Comparison of ENCODE assay signal across 17 cellular contexts in the genomic region with DNA sequence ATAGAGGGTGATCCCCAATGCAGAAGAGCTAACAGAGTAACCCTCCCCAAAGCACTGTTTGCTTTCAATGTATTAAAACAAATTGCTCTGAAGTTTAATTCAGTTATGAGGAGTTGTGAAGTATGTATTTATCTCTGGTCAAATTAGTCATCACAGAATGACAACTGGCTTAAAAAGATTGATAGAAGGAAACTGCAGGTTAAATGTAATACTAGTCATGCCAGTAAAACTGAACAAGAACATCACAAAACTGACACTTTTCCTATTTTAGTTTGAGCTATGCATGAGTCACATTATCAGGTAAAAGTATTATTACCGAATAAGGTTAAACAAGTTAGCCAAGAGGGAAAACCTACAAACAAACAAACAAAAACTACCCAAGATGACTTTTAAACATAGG.
A peak's percentile ranks its signal among the peaks of the same experiment; 100 is the strongest.
DNase-seq lines count a peak whose midpoint lies in the region; ATAC-seq, FAIRE-seq and TF ChIP-seq lines count a peak whose summit lies in the region.
"Had no signal": no experiment of that assay in that cellular context is flagged by ENCODE, and none has a peak within 500 bp of the region (broad histone marks: within the 10 kb centered on the region; RNA-seq: fewer than 3 reads in every experiment).

No MANE protein-coding gene starts in this region.

- CTCF ChIA-PET in HepG2 (lab: Yijun Ruan, JAX; ENCODE audit: low intra/inter-chr PET ratio, low total read pairs) = no interaction called here

- H3K4me1 ChIP-seq in HepG2 (ENCODE audit: insufficient read depth, low read length) = no peaks in the 10 kb centered on the region
- peaks cover 0 to 7% (median 0%) of the 10 kb centered on the region in 4 donors for H3K4me1 ChIP-seq in right lobe of liver
- H3K4me1 ChIP-seq in RWPE2 (ENCODE audit: insufficient read depth, poor library complexity, severe bottlenecking) = peaks cover 7% of the 10 kb centered on the region
- H3K4me1 ChIP-seq in GM23338 (ENCODE audit: insufficient read depth) = no peaks in the 10 kb centered on the region
- H3K4me1 ChIP-seq: BLaER1 had no signal

- H4K20me1 ChIP-seq in HepG2 (ENCODE audit: insufficient read depth, low read length) (no peaks in the 10 kb centered on the region), GM23338 (replicated peaks; ENCODE audit: insufficient read depth) (no peaks in the 10 kb centered on the region)
- H4K20me1 ChIP-seq: BLaER1 had no signal

- peaks cover 46% of the 10 kb centered on the region for H3K36me3 Mint-ChIP-seq in GM23338 (ENCODE audit: low read depth)

- TF ChIP-seq CTCF in HepG2 (CRISPR knock-in tag; IDR thresholded peaks at IDR 0.05) (no peak), right lobe of liver (IDR thresholded peaks at IDR 0.05) (no peak), RWPE2 (IDR thresholded peaks at IDR 0.05; ENCODE audit: poor library complexity, severe bottlenecking) (no peak), GM23338 (conservative IDR thresholded peaks at IDR 0.05; ENCODE audit: low read depth in 2 of 2) (no peak)

- H3K4me1 Mint-ChIP-seq in GM23338 = no peaks in the 10 kb centered on the region
- H3K4me1 Mint-ChIP-seq: CD14-positive monocyte; CD4-positive, alpha-beta memory T cell; H9 had no signal

- TF ChIP-seq POLR2A in HepG2 (IDR thresholded peaks at IDR 0.05; ENCODE audit: insufficient read depth in 1 of 2, low read depth in 2 of 2, low read length in 2 of 2) (no peak), right lobe of liver (IDR thresholded peaks at IDR 0.05) (no peak)

- no peak overlapping the region for H3K4me3 ChIP-seq in HepG2 (replicated peaks in 1 of 3; ENCODE audit: insufficient read depth in 1 of 3, low read depth in 2 of 3, low read length in 3 of 3)
- no peak overlapping the region for H3K4me3 ChIP-seq in right lobe of liver
- H3K4me3 ChIP-seq in RWPE2 (ENCODE audit: severe bottlenecking) = no peak overlapping the region
- H3K4me3 ChIP-seq in H7 (ENCODE audit: insufficient read depth, low read depth, low read length) = no peak overlapping the region
- no peak overlapping the region for H3K4me3 ChIP-seq in GM23338
- H3K4me3 ChIP-seq: BLaER1 had no signal

- no peak overlapping the region for H2AFZ ChIP-seq in HepG2 (ENCODE audit: low read length)
- H2AFZ ChIP-seq in GM23338 = no peak overlapping the region

- H3K27ac Mint-ChIP-seq in GM23338 = no peak overlapping the region
- H3K27ac Mint-ChIP-seq: CD14-positive monocyte; CD4-positive, alpha-beta memory T cell; H9 had no signal

- peaks cover 11% of the 10 kb centered on the region for H3K9me3 Mint-ChIP-seq in GM23338

- no peak overlapping the region for H3K27ac ChIP-seq in HepG2 (ENCODE audit: extremely low read length, insufficient read depth, low read length)
- H3K27ac ChIP-seq in right lobe of liver = no peak overlapping the region
- H3K27ac ChIP-seq in RWPE2 (ENCODE audit: poor library complexity, severe bottlenecking) = no peak overlapping the region
- no peak overlapping the region for H3K27ac ChIP-seq in GM23338 (ENCODE audit: low read depth)
- H3K27ac ChIP-seq: BLaER1 had no signal

- H3K9me3 ChIP-seq in HepG2 (ENCODE audit: low read length) (peaks cover 16% of the 10 kb centered on the region), right lobe of liver (peaks cover 0 to 6% (median 1%) of the 10 kb centered on the region in 4 donors), RWPE2 (ENCODE audit: severe bottlenecking) (peaks cover 10% of the 10 kb centered on the region)

- intact Hi-C loops in HepG2 (cut with micrococcal nuclease; ENCODE audit: unreplicated experiment) (no loop called here), right lobe of liver (cut with DNase I) (no loop called here)

- H3K9ac ChIP-seq in HepG2 (ENCODE audit: insufficient read depth, low read depth, low read length) = no peak overlapping the region
- H3K9ac ChIP-seq: BLaER1 had no signal

- TF ChIP-seq EP300 in HepG2 (IDR thresholded peaks at IDR 0.05; ENCODE audit: low read depth in 2 of 2, low read length in 2 of 2) (no peak), HepG2 (CRISPR knock-in tag; IDR thresholded peaks at IDR 0.05; ENCODE audit: borderline replicate concordance) (no peak)

- H3K27me3 ChIP-seq in HepG2 (ENCODE audit: control insufficient read depth in 1 of 2, insufficient read depth in 2 of 2, low read length in 2 of 2) (no peaks in the 10 kb centered on the region), right lobe of liver (no peaks in the 10 kb centered on the region), RWPE2 (ENCODE audit: insufficient read depth, poor library complexity, severe bottlenecking) (no peaks in the 10 kb centered on the region), H7 (ENCODE audit: control insufficient read depth, insufficient read depth, low read length) (no peaks in the 10 kb centered on the region), GM23338 (ENCODE audit: insufficient read depth) (no peaks in the 10 kb centered on the region)
- H3K27me3 ChIP-seq: BLaER1 had no signal

- H3F3A ChIP-seq in GM23338 (replicated peaks; ENCODE audit: low read depth) = no peaks in the 10 kb centered on the region

- FAIRE-seq in HepG2 (lab: Jason Lieb, UNC) = no peak
- FAIRE-seq: HTR-8/SVneo had no signal

- 98% methylated on average over 1 of the region's 1 CpG for WGBS in HepG2 (ENCODE audit: low lambda C conversion rate)
- WGBS in right lobe of liver (ENCODE audit: insufficient coverage, low coverage, low lambda C conversion rate, missing lambda C conversion rate) = 93% methylated on average over 1 of the region's 1 CpG

- in situ Hi-C loops in HepG2 (cut with HindIII; ENCODE audit: extremely low pct_ligation_motif_present, low pct_unique_long_range_greater_than_20kb) = no loop called here

- no TSS peak for BruUV-seq in HepG2 (replicated peaks; lab: Mats Ljungman, UMichigan)

- no peak overlapping the region for H3K4me3 Mint-ChIP-seq in GM23338
- H3K4me3 Mint-ChIP-seq: CD14-positive monocyte; CD4-positive, alpha-beta memory T cell; H9 had no signal

- H3K79me2 ChIP-seq in HepG2 (ENCODE audit: insufficient read depth, low read length) (no peaks in the 10 kb centered on the region), GM23338 (replicated peaks; ENCODE audit: insufficient read depth) (no peaks in the 10 kb centered on the region)

- H3K4me2 ChIP-seq in HepG2 (ENCODE audit: low read depth, low read length) = no peak overlapping the region
- H3K4me2 ChIP-seq in GM23338 = no peak overlapping the region
- H3K4me2 ChIP-seq: BLaER1 had no signal

- no peak for DNase-seq in HepG2 (ENCODE audit: low spot score)
- DNase-seq in right lobe of liver = no peak
- no peak for DNase-seq in RWPE2 (ENCODE audit: low spot score)
- peak; percentile 19 for DNase-seq in myocyte (ENCODE audit: low read depth)
- no peak for DNase-seq in H7
- DNase-seq in GM23338 (ENCODE audit: low spot score) = no peak
- no peak for DNase-seq in cerebellum (ENCODE audit: low spot score)
- DNase-seq: 8988T; Calu3; CD4-positive, alpha-beta memory T cell; DMS79 treated with DMSO at 0.1 percent for 48 hours; GF-D8; GOT3; H9 had no signal

- TF ChIP-seq RAD21 in HepG2 (CRISPR knock-in tag; IDR thresholded peaks at IDR 0.05) = no peak

- POLR2A ChIA-PET in HepG2 (lab: Yijun Ruan, JAX) = no interaction called here

- H3K9me2 ChIP-seq in GM23338 (ENCODE audit: insufficient read depth) = 0 out of 2 replicates have a peak, but pooled peaks cover 4% of the 10 kb centered on the region

- H3K27me3 Mint-ChIP-seq in GM23338 (ENCODE audit: insufficient read depth, low read depth, poor library complexity) = no peaks in the 10 kb centered on the region
- H3K27me3 Mint-ChIP-seq: CD4-positive, alpha-beta memory T cell had no signal

- ATAC-seq in HepG2 (no peak), right lobe of liver (no peak), RWPE2 (ENCODE audit: low read depth) (peak; percentile 44; the same call in 2 of the 3 replicates), GM23338 (no peak)

- H3K36me3 ChIP-seq in HepG2 (replicated peaks in 1 of 2; ENCODE audit: control insufficient read depth in 1 of 2, insufficient read depth in 2 of 2, low read length in 2 of 2) (no peaks in the 10 kb centered on the region), right lobe of liver (peaks cover 0 to 4% (median 0%) of the 10 kb centered on the region in 4 donors), RWPE2 (ENCODE audit: low read depth) (peaks cover 4% of the 10 kb centered on the region; the same call in 1 of the 2 replicates), H7 (replicated peaks; ENCODE audit: control insufficient read depth, insufficient read depth, low read length) (no peaks in the 10 kb centered on the region), GM23338 (ENCODE audit: insufficient read depth) (peaks cover 7% of the 10 kb centered on the region; the same call in 1 of the 2 replicates)
- H3K36me3 ChIP-seq: BLaER1 had no signal

TF ChIP-seq in HepG2, 621 proteins besides CTCF, POLR2A, EP300 and RAD21:
- 0 out of 2 replicates have a peak, but pooled peaks have one; percentile 5 for TF ChIP-seq CREB1 (IDR thresholded peaks at IDR 0.05)
- no peak for TF ChIP-seq CREB1 (CRISPR knock-in tag; IDR thresholded peaks at IDR 0.05)
- no peak for TF ChIP-seq ZNF30 (CRISPR knock-in tag; IDR thresholded peaks at IDR 0.05)

TF ChIP-seq in GM23338, 12 proteins besides CTCF, POLR2A, EP300 and RAD21 (continues in another document):
- no peak for TF ChIP-seq ZNF331 (CRISPR knock-in tag; IDR thresholded peaks at IDR 0.05; ENCODE audit: low read depth)
